1 cellular context compared by ENCODE assay signal in genomic region chr12:70487440-70487839, GRCh38.
TF ChIP-seq lines count a peak whose summit lies in the region.

No MANE protein-coding gene starts in this region.

TF ChIP-seq in HepG2, 621 proteins besides CTCF, POLR2A, EP300 and RAD21:
- TF ChIP-seq DDIT3 (CRISPR knock-in tag; IDR thresholded peaks at IDR 0.05) (no peak), ZNF256 (CRISPR knock-in tag; conservative IDR thresholded peaks at IDR 0.05) (no peak), THAP11 (CRISPR knock-in tag; IDR thresholded peaks at IDR 0.05) (no peak), ZGPAT (CRISPR knock-in tag; IDR thresholded peaks at IDR 0.05) (no peak), TEAD2 (CRISPR knock-in tag; IDR thresholded peaks at IDR 0.05) (no peak), ZNF768 (CRISPR knock-in tag; IDR thresholded peaks at IDR 0.05) (no peak), RFXAP (CRISPR knock-in tag; IDR thresholded peaks at IDR 0.05; ENCODE audit: borderline replicate concordance) (no peak), MTA3 (CRISPR knock-in tag; IDR thresholded peaks at IDR 0.05) (no peak), ZNF530 (CRISPR knock-in tag; IDR thresholded peaks at IDR 0.05; ENCODE audit: low read depth) (no peak), THAP8 (CRISPR knock-in tag; IDR thresholded peaks at IDR 0.05; ENCODE audit: borderline replicate concordance) (no peak), E2F1 (CRISPR knock-in tag; IDR thresholded peaks at IDR 0.05) (no peak), ZNF234 (CRISPR knock-in tag; conservative IDR thresholded peaks at IDR 0.05) (no peak)
- TF ChIP-seq, protein P1, sequence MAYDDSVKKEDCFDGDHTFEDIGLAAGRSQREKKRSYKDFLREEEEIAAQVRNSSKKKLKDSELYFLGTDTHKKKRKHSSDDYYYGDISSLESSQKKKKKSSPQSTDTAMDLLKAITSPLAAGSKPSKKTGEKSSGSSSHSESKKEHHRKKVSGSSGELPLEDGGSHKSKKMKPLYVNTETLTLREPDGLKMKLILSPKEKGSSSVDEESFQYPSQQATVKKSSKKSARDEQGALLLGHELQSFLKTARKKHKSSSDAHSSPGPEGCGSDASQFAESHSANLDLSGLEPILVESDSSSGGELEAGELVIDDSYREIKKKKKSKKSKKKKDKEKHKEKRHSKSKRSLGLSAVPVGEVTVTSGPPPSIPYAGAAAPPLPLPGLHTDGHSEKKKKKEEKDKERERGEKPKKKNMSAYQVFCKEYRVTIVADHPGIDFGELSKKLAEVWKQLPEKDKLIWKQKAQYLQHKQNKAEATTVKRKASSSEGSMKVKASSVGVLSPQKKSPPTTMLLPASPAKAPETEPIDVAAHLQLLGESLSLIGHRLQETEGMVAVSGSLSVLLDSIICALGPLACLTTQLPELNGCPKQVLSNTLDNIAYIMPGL (CRISPR knock-in tag; IDR thresholded peaks at IDR 0.05; ENCODE audit: borderline replicate concordance in 1 of 2, low read depth in 1 of 2) = no peak
- TF ChIP-seq, protein P2, sequence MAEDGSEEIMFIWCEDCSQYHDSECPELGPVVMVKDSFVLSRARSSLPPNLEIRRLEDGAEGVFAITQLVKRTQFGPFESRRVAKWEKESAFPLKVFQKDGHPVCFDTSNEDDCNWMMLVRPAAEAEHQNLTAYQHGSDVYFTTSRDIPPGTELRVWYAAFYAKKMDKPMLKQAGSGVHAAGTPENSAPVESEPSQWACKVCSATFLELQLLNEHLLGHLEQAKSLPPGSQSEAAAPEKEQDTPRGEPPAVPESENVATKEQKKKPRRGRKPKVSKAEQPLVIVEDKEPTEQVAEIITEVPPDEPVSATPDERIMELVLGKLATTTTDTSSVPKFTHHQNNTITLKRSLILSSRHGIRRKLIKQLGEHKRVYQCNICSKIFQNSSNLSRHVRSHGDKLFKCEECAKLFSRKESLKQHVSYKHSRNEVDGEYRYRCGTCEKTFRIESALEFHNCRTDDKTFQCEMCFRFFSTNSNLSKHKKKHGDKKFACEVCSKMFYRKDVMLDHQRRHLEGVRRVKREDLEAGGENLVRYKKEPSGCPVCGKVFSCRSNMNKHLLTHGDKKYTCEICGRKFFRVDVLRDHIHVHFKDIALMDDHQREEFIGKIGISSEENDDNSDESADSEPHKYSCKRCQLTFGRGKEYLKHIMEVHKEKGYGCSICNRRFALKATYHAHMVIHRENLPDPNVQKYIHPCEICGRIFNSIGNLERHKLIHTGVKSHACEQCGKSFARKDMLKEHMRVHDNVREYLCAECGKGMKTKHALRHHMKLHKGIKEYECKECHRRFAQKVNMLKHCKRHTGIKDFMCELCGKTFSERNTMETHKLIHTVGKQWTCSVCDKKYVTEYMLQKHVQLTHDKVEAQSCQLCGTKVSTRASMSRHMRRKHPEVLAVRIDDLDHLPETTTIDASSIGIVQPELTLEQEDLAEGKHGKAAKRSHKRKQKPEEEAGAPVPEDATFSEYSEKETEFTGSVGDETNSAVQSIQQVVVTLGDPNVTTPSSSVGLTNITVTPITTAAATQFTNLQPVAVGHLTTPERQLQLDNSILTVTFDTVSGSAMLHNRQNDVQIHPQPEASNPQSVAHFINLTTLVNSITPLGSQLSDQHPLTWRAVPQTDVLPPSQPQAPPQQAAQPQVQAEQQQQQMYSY (CRISPR knock-in tag; IDR thresholded peaks at IDR 0.05) = no peak
- TF ChIP-seq, protein P3, sequence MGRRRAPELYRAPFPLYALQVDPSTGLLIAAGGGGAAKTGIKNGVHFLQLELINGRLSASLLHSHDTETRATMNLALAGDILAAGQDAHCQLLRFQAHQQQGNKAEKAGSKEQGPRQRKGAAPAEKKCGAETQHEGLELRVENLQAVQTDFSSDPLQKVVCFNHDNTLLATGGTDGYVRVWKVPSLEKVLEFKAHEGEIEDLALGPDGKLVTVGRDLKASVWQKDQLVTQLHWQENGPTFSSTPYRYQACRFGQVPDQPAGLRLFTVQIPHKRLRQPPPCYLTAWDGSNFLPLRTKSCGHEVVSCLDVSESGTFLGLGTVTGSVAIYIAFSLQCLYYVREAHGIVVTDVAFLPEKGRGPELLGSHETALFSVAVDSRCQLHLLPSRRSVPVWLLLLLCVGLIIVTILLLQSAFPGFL (CRISPR knock-in tag; IDR thresholded peaks at IDR 0.05) = no peak
- TF ChIP-seq, protein P4, sequence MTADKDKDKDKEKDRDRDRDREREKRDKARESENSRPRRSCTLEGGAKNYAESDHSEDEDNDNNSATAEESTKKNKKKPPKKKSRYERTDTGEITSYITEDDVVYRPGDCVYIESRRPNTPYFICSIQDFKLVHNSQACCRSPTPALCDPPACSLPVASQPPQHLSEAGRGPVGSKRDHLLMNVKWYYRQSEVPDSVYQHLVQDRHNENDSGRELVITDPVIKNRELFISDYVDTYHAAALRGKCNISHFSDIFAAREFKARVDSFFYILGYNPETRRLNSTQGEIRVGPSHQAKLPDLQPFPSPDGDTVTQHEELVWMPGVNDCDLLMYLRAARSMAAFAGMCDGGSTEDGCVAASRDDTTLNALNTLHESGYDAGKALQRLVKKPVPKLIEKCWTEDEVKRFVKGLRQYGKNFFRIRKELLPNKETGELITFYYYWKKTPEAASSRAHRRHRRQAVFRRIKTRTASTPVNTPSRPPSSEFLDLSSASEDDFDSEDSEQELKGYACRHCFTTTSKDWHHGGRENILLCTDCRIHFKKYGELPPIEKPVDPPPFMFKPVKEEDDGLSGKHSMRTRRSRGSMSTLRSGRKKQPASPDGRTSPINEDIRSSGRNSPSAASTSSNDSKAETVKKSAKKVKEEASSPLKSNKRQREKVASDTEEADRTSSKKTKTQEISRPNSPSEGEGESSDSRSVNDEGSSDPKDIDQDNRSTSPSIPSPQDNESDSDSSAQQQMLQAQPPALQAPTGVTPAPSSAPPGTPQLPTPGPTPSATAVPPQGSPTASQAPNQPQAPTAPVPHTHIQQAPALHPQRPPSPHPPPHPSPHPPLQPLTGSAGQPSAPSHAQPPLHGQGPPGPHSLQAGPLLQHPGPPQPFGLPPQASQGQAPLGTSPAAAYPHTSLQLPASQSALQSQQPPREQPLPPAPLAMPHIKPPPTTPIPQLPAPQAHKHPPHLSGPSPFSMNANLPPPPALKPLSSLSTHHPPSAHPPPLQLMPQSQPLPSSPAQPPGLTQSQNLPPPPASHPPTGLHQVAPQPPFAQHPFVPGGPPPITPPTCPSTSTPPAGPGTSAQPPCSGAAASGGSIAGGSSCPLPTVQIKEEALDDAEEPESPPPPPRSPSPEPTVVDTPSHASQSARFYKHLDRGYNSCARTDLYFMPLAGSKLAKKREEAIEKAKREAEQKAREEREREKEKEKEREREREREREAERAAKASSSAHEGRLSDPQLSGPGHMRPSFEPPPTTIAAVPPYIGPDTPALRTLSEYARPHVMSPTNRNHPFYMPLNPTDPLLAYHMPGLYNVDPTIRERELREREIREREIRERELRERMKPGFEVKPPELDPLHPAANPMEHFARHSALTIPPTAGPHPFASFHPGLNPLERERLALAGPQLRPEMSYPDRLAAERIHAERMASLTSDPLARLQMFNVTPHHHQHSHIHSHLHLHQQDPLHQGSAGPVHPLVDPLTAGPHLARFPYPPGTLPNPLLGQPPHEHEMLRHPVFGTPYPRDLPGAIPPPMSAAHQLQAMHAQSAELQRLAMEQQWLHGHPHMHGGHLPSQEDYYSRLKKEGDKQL (CRISPR knock-in tag; IDR thresholded peaks at IDR 0.05; ENCODE audit: low read depth) = no peak
- TF ChIP-seq, protein P5, sequence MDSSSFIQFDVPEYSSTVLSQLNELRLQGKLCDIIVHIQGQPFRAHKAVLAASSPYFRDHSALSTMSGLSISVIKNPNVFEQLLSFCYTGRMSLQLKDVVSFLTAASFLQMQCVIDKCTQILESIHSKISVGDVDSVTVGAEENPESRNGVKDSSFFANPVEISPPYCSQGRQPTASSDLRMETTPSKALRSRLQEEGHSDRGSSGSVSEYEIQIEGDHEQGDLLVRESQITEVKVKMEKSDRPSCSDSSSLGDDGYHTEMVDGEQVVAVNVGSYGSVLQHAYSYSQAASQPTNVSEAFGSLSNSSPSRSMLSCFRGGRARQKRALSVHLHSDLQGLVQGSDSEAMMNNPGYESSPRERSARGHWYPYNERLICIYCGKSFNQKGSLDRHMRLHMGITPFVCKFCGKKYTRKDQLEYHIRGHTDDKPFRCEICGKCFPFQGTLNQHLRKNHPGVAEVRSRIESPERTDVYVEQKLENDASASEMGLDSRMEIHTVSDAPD (CRISPR knock-in tag; IDR thresholded peaks at IDR 0.05) = no peak
